1 cellular context compared by ENCODE assay signal in the genomic region with DNA sequence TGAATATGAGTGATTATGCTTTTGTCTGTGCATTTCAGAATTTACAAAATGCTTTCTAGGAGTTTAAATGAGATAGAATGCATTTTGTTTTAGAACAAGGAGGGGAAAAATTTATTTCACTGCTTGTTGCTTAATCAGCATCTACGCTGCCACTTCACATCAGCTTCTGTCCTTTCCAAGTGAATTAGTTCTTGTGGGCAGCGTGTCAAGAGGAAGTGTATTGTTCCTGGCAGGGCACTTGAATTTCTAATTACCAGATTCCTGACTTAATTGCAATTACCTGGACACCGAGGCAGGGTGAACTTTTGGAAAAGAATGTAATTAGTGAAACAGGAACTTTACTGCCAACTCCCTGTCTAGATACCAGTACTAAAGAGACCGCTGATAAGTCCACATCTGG.
A peak's percentile ranks its signal among the peaks of the same experiment; 100 is the strongest.
TF ChIP-seq lines count a peak whose summit lies in the region.

No MANE protein-coding gene starts in this region.

TF ChIP-seq in HEK293, 187 proteins besides CTCF, POLR2A, EP300 and RAD21 (continued from another document and continues in another):
- TF ChIP-seq, protein P1, sequence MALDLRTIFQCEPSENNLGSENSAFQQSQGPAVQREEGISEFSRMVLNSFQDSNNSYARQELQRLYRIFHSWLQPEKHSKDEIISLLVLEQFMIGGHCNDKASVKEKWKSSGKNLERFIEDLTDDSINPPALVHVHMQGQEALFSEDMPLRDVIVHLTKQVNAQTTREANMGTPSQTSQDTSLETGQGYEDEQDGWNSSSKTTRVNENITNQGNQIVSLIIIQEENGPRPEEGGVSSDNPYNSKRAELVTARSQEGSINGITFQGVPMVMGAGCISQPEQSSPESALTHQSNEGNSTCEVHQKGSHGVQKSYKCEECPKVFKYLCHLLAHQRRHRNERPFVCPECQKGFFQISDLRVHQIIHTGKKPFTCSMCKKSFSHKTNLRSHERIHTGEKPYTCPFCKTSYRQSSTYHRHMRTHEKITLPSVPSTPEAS (tag by site-specific recombination; IDR thresholded peaks at IDR 0.05), result no peak
- TF ChIP-seq ZNF843 (tag by site-specific recombination; IDR thresholded peaks at IDR 0.05) (peak; percentile 66), ZFP41 (tag by site-specific recombination; IDR thresholded peaks at IDR 0.05; ENCODE audit: borderline replicate concordance) (no peak), ZNF76 (tag by site-specific recombination; IDR thresholded peaks at IDR 0.05; ENCODE audit: borderline replicate concordance, low read depth) (no peak), ZNF529 (tag by site-specific recombination; IDR thresholded peaks at IDR 0.05; ENCODE audit: insufficient replicate concordance) (no peak), ZNF600 (tag by site-specific recombination; IDR thresholded peaks at IDR 0.05) (no peak), ZSCAN23 (tag by site-specific recombination; IDR thresholded peaks at IDR 0.05) (no peak), YY1 (tag by site-specific recombination; IDR thresholded peaks at IDR 0.05) (no peak), ZBTB8A (tag by site-specific recombination; IDR thresholded peaks at IDR 0.05) (no peak), IKZF3 (tag by site-specific recombination; IDR thresholded peaks at IDR 0.05) (peak; percentile 52; the same call in 1 of the 2 replicates), ZNF658 (tag by site-specific recombination; IDR thresholded peaks at IDR 0.05) (no peak), BCL11B (tag by site-specific recombination; IDR thresholded peaks at IDR 0.05; ENCODE audit: low read depth) (no peak), MYNN (tag by site-specific recombination; IDR thresholded peaks at IDR 0.05; ENCODE audit: borderline replicate concordance) (no peak), ZNF24 (tag by site-specific recombination; IDR thresholded peaks at IDR 0.05) (peak; percentile 21; the same call in 1 of the 2 replicates), ZNF621 (tag by site-specific recombination; IDR thresholded peaks at IDR 0.05) (no peak), OSR2 (tag by site-specific recombination; IDR thresholded peaks at IDR 0.05) (peak; percentile 87), ZNF830 (tag by site-specific recombination; IDR thresholded peaks at IDR 0.05; ENCODE audit: low read depth) (no peak), ZNF239 (tag by site-specific recombination; IDR thresholded peaks at IDR 0.05) (no peak), ZNF133 (tag by site-specific recombination; IDR thresholded peaks at IDR 0.05) (no peak), ZNF121 (tag by site-specific recombination; IDR thresholded peaks at IDR 0.05) (no peak), ZNF335 (tag by site-specific recombination; conservative IDR thresholded peaks at IDR 0.05) (no peak), ZNF175 (tag by site-specific recombination; IDR thresholded peaks at IDR 0.05) (no peak), ZNF324 (tag by site-specific recombination; IDR thresholded peaks at IDR 0.05) (no peak), TRIM28 (IDR thresholded peaks at IDR 0.05; ENCODE audit: borderline replicate concordance, low read length) (peak; percentile 50; the same call in 1 of the 2 replicates), HOXD13 (CRISPR knock-in tag; IDR thresholded peaks at IDR 0.05; ENCODE audit: borderline replicate concordance) (no peak), MZF1 (tag by site-specific recombination; IDR thresholded peaks at IDR 0.05; ENCODE audit: borderline replicate concordance) (no peak), ZNF510 (tag by site-specific recombination; IDR thresholded peaks at IDR 0.05; ENCODE audit: insufficient replicate concordance) (no peak), GLIS1 (tag by site-specific recombination; IDR thresholded peaks at IDR 0.05) (no peak), ZFHX2 (tag by site-specific recombination; conservative IDR thresholded peaks at IDR 0.05) (no peak), ZNF366 (tag by site-specific recombination; conservative IDR thresholded peaks at IDR 0.05) (peak; percentile 63), ZNF677 (tag by site-specific recombination; IDR thresholded peaks at IDR 0.05) (no peak), ZNF501 (tag by site-specific recombination; IDR thresholded peaks at IDR 0.05) (peak; percentile 67; the same call in 1 of the 2 replicates), ZNF214 (tag by site-specific recombination; IDR thresholded peaks at IDR 0.05; ENCODE audit: borderline replicate concordance) (no peak), ZNF561 (tag by site-specific recombination; IDR thresholded peaks at IDR 0.05; ENCODE audit: borderline replicate concordance) (0 out of 2 replicates have a peak, but pooled peaks have one; percentile 27), ZNF19 (tag by site-specific recombination; IDR thresholded peaks at IDR 0.05; ENCODE audit: low read depth) (no peak)
- TF ChIP-seq, protein P2, sequence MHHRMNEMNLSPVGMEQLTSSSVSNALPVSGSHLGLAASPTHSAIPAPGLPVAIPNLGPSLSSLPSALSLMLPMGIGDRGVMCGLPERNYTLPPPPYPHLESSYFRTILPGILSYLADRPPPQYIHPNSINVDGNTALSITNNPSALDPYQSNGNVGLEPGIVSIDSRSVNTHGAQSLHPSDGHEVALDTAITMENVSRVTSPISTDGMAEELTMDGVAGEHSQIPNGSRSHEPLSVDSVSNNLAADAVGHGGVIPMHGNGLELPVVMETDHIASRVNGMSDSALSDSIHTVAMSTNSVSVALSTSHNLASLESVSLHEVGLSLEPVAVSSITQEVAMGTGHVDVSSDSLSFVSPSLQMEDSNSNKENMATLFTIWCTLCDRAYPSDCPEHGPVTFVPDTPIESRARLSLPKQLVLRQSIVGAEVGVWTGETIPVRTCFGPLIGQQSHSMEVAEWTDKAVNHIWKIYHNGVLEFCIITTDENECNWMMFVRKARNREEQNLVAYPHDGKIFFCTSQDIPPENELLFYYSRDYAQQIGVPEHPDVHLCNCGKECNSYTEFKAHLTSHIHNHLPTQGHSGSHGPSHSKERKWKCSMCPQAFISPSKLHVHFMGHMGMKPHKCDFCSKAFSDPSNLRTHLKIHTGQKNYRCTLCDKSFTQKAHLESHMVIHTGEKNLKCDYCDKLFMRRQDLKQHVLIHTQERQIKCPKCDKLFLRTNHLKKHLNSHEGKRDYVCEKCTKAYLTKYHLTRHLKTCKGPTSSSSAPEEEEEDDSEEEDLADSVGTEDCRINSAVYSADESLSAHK (tag by site-specific recombination; IDR thresholded peaks at IDR 0.05), result no peak
- TF ChIP-seq, protein P3, sequence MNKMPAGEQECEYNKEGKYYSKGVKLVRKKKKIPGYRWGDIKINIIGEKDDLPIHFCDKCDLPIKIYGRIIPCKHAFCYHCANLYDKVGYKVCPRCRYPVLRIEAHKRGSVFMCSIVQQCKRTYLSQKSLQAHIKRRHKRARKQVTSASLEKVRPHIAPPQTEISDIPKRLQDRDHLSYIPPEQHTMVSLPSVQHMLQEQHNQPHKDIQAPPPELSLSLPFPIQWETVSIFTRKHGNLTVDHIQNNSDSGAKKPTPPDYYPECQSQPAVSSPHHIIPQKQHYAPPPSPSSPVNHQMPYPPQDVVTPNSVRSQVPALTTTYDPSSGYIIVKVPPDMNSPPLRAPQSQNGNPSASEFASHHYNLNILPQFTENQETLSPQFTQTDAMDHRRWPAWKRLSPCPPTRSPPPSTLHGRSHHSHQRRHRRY (tag by site-specific recombination; IDR thresholded peaks at IDR 0.05), result no peak
- TF ChIP-seq, protein P4, sequence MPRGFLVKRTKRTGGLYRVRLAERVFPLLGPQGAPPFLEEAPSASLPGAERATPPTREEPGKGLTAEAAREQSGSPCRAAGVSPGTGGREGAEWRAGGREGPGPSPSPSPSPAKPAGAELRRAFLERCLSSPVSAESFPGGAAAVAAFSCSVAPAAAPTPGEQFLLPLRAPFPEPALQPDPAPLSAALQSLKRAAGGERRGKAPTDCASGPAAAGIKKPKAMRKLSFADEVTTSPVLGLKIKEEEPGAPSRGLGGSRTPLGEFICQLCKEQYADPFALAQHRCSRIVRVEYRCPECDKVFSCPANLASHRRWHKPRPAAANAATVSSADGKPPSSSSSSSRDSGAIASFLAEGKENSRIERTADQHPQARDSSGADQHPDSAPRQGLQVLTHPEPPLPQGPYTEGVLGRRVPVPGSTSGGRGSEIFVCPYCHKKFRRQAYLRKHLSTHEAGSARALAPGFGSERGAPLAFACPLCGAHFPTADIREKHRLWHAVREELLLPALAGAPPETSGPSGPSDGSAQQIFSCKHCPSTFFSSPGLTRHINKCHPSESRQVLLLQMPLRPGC (tag by site-specific recombination; IDR thresholded peaks at IDR 0.05), result 0 out of 2 replicates have a peak, but pooled peaks have one; percentile 17
- TF ChIP-seq, protein P5, sequence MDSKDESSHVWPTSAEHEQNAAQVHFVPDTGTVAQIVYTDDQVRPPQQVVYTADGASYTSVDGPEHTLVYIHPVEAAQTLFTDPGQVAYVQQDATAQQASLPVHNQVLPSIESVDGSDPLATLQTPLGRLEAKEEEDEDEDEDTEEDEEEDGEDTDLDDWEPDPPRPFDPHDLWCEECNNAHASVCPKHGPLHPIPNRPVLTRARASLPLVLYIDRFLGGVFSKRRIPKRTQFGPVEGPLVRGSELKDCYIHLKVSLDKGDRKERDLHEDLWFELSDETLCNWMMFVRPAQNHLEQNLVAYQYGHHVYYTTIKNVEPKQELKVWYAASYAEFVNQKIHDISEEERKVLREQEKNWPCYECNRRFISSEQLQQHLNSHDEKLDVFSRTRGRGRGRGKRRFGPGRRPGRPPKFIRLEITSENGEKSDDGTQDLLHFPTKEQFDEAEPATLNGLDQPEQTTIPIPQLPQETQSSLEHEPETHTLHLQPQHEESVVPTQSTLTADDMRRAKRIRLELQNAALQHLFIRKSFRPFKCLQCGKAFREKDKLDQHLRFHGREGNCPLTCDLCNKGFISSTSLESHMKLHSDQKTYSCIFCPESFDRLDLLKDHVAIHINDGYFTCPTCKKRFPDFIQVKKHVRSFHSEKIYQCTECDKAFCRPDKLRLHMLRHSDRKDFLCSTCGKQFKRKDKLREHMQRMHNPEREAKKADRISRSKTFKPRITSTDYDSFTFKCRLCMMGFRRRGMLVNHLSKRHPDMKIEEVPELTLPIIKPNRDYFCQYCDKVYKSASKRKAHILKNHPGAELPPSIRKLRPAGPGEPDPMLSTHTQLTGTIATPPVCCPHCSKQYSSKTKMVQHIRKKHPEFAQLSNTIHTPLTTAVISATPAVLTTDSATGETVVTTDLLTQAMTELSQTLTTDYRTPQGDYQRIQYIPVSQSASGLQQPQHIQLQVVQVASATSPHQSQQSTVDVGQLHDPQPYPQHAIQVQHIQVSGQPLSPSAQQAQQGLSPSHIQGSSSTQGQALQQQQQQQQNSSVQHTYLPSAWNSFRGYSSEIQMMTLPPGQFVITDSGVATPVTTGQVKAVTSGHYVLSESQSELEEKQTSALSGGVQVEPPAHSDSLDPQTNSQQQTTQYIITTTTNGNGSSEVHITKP (tag by site-specific recombination; IDR thresholded peaks at IDR 0.05), result no peak
- TF ChIP-seq, protein P6, sequence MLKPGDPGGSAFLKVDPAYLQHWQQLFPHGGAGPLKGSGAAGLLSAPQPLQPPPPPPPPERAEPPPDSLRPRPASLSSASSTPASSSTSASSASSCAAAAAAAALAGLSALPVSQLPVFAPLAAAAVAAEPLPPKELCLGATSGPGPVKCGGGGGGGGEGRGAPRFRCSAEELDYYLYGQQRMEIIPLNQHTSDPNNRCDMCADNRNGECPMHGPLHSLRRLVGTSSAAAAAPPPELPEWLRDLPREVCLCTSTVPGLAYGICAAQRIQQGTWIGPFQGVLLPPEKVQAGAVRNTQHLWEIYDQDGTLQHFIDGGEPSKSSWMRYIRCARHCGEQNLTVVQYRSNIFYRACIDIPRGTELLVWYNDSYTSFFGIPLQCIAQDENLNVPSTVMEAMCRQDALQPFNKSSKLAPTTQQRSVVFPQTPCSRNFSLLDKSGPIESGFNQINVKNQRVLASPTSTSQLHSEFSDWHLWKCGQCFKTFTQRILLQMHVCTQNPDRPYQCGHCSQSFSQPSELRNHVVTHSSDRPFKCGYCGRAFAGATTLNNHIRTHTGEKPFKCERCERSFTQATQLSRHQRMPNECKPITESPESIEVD (tag by site-specific recombination; IDR thresholded peaks at IDR 0.05), result peak; percentile 79
- TF ChIP-seq, protein P7, sequence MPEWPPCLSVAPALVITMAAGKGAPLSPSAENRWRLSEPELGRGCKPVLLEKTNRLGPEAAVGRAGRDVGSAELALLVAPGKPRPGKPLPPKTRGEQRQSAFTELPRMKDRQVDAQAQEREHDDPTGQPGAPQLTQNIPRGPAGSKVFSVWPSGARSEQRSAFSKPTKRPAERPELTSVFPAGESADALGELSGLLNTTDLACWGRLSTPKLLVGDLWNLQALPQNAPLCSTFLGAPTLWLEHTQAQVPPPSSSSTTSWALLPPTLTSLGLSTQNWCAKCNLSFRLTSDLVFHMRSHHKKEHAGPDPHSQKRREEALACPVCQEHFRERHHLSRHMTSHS (tag by site-specific recombination; IDR thresholded peaks at IDR 0.05), result no peak
- TF ChIP-seq, protein P8, sequence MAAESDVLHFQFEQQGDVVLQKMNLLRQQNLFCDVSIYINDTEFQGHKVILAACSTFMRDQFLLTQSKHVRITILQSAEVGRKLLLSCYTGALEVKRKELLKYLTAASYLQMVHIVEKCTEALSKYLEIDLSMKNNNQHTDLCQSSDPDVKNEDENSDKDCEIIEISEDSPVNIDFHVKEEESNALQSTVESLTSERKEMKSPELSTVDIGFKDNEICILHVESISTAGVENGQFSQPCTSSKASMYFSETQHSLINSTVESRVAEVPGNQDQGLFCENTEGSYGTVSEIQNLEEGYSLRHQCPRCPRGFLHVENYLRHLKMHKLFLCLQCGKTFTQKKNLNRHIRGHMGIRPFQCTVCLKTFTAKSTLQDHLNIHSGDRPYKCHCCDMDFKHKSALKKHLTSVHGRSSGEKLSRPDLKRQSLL (tag by site-specific recombination; IDR thresholded peaks at IDR 0.05), result no peak
- TF ChIP-seq, protein P9, sequence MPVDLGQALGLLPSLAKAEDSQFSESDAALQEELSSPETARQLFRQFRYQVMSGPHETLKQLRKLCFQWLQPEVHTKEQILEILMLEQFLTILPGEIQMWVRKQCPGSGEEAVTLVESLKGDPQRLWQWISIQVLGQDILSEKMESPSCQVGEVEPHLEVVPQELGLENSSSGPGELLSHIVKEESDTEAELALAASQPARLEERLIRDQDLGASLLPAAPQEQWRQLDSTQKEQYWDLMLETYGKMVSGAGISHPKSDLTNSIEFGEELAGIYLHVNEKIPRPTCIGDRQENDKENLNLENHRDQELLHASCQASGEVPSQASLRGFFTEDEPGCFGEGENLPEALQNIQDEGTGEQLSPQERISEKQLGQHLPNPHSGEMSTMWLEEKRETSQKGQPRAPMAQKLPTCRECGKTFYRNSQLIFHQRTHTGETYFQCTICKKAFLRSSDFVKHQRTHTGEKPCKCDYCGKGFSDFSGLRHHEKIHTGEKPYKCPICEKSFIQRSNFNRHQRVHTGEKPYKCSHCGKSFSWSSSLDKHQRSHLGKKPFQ (tag by site-specific recombination; IDR thresholded peaks at IDR 0.05), result peak; percentile 53; the same call in 1 of the 2 replicates
